Comparison of ENCODE assay signal across 8 cellular contexts in genomic region chr10:50621981-50622496, GRCh38.
DNase-seq lines count a peak whose midpoint lies in the region; ATAC-seq and TF ChIP-seq lines count a peak whose summit lies in the region.

No MANE protein-coding gene starts in this region.

- no peak for TF ChIP-seq CTCF in C4-2B (conservative IDR thresholded peaks at IDR 0.05)

- H3K27ac Mint-ChIP-seq in stimulated activated memory B cell treated with anti-CD40 and anti-IgM and Interleukin-4, amounts not matched to agents 10 μg/mL and 1 μg/mL and 100 μg/mL, for 72 hours, result peak overlapping the region; percentile 81

- TF ChIP-seq POLR2A in erythroblast (IDR thresholded peaks at IDR 0.05; ENCODE audit: low read length), result peak; percentile 67

- H3K4me3 ChIP-seq in mucosa of rectum (ENCODE audit: low read length in 2 of 2), result peak overlapping the region; percentile 83 to 95

- no peaks in the 10 kb centered on the region for H3K9me3 Mint-ChIP-seq in stimulated activated memory B cell treated with anti-CD40 and anti-IgM and Interleukin-4, amounts not matched to agents 10 μg/mL and 1 μg/mL and 100 μg/mL, for 72 hours

- H3K9ac ChIP-seq in mucosa of rectum (ENCODE audit: low read depth in 1 of 2, low read length in 2 of 2), result peak overlapping the region; percentile 76 to 94

- no peaks in the 10 kb centered on the region for H3K36me3 Mint-ChIP-seq in stimulated activated memory B cell treated with anti-CD40 and anti-IgM and Interleukin-4, amounts not matched to agents 10 μg/mL and 1 μg/mL and 100 μg/mL, for 72 hours

- H3K9me3 ChIP-seq in mucosa of rectum (ENCODE audit: control insufficient read depth in 2 of 2, low read length in 2 of 2), result no peaks in the 10 kb centered on the region

- H3K4me1 Mint-ChIP-seq in stimulated activated memory B cell treated with anti-CD40 and anti-IgM and Interleukin-4, amounts not matched to agents 10 μg/mL and 1 μg/mL and 100 μg/mL, for 72 hours, result peaks cover 41% of the 10 kb centered on the region

- H3K4me3 Mint-ChIP-seq in stimulated activated memory B cell treated with anti-CD40 and anti-IgM and Interleukin-4, amounts not matched to agents 10 μg/mL and 1 μg/mL and 100 μg/mL, for 72 hours, result peak overlapping the region; percentile 90

- peak; percentile 23 for ATAC-seq in HG03439 (IDR thresholded peaks at IDR 0.05; ENCODE audit: unreplicated experiment)
- ATAC-seq in stimulated activated memory B cell treated with anti-CD40 and anti-IgM and Interleukin-4, amounts not matched to agents 10 μg/mL and 1 μg/mL and 100 μg/mL, for 72 hours, result peak; percentile 14

- H3K27me3 Mint-ChIP-seq in stimulated activated memory B cell treated with anti-CD40 and anti-IgM and Interleukin-4, amounts not matched to agents 10 μg/mL and 1 μg/mL and 100 μg/mL, for 72 hours, result no peaks in the 10 kb centered on the region

- H3K27ac ChIP-seq in C4-2B, result peak overlapping the region; percentile 95
- peak overlapping the region; percentile 99 to 100 for H3K27ac ChIP-seq in mucosa of rectum (ENCODE audit: low read depth in 2 of 2, low read length in 2 of 2)

- DNase-seq in GM19238 (ENCODE audit: insufficient read length, low spot score) (peak; percentile 47), NOMO-1 (lab: John Stamatoyannopoulos, UW; ENCODE audit: unreplicated experiment in 2 of 2) (peak; percentile 52 to 62), erythroblast (lab: John Stamatoyannopoulos, UW) (peak; percentile 92 to 94)
- peak; percentile 70 for DNase-seq in activated T-cell treated with anti-CD3 and anti-CD28 coated beads, Interleukin-2, amount 50 U/mL, for 1 hour

- H3K27me3 ChIP-seq in mucosa of rectum (ENCODE audit: control insufficient read depth in 2 of 2, insufficient read depth in 2 of 2, low read length in 2 of 2), result no peaks in the 10 kb centered on the region

- H3K4me1 ChIP-seq in mucosa of rectum (ENCODE audit: control insufficient read depth in 2 of 2, insufficient read depth in 2 of 2, low read length in 2 of 2), result peaks cover 19% of the 10 kb centered on the region in 2 donors

- H3K36me3 ChIP-seq in mucosa of rectum (ENCODE audit: control insufficient read depth in 2 of 2, insufficient read depth in 2 of 2, low read length in 2 of 2), result no peaks in the 10 kb centered on the region

Comparison
In these comparisons a context has a peak if more than half of its experiments do, and no peak if none do; other contexts are left out.
1. Peak in every context shown above with its lines: DNase-seq, ATAC-seq, H3K4me3 ChIP-seq and H3K27ac ChIP-seq.